Comparison of ENCODE assay signal across 24 cellular contexts in genomic region chr19:29323972-29324680, GRCh38.
"Had no signal": no experiment of that assay in that cellular context is flagged by ENCODE, and none has a peak within 500 bp of the region (broad histone marks: within the 10 kb centered on the region; RNA-seq: fewer than 3 reads in every experiment).

No MANE protein-coding gene starts in this region.

- H3K27me3 ChIP-seq: brain microvascular endothelial cell, dorsolateral prefrontal cortex, pancreas, transverse colon had no signal

- H3K4me1 Mint-ChIP-seq: activated B cell treated with CpG ODN at 0.5 μM for 24 hours; stimulated activated memory B cell treated with anti-CD40 and anti-IgM and Interleukin-4, amounts not matched to agents 10 μg/mL and 1 μg/mL and 100 μg/mL, for 72 hours had no signal

- DNase-seq: activated B cell treated with CpG ODN at 0.5 μM for 24 hours; activated CD4-positive, alpha-beta memory T cell treated with anti-CD3 and anti-CD28 coated beads for 36 hours; activated CD4-positive, alpha-beta T cell treated with anti-CD3 and anti-CD28 coated beads for 4 hours; activated gamma-delta T cell treated with Interleukin-2 at 50 U/mL for 16 hours; activated T-cell treated with anti-CD3 and anti-CD28 coated beads, Interleukin-2, amount 50 U/mL, for 1 hour; aorta; brain microvascular endothelial cell; caudate nucleus; dorsolateral prefrontal cortex; heart left ventricle; left cardiac atrium; lower lobe of right lung; naive thymus-derived CD4-positive, alpha-beta T cell; pancreas; stimulated activated CD4-positive, alpha-beta T cell treated with anti-CD3 and anti-CD28 coated beads, Interleukin-15, amount 100 ng/mL, for 24 hours; stomach; transverse colon had no signal

- H3K4me3 Mint-ChIP-seq: activated B cell treated with CpG ODN at 0.5 μM for 24 hours; activated CD4-positive, alpha-beta memory T cell treated with anti-CD3 and anti-CD28 coated beads for 36 hours; endodermal cell; naive thymus-derived CD4-positive, alpha-beta T cell; stimulated activated memory B cell treated with anti-CD40 and anti-IgM and Interleukin-4, amounts not matched to agents 10 μg/mL and 1 μg/mL and 100 μg/mL, for 72 hours; T-helper 1 cell treated with Interleukin-12 subunit alpha and Interleukin-12 subunit beta and Interleukin-4 antibody, amounts not matched to agents 30 μg/mL and 1 μg/mL, for 36 hours had no signal

- H3K36me3 ChIP-seq: brain microvascular endothelial cell, gastroesophageal sphincter, heart left ventricle, lower lobe of right lung, pancreas, stomach, transverse colon had no signal

- H3K27me3 Mint-ChIP-seq: activated B cell treated with CpG ODN at 0.5 μM for 24 hours had no signal

- H3K36me3 Mint-ChIP-seq: activated CD4-positive, alpha-beta memory T cell treated with anti-CD3 and anti-CD28 coated beads for 36 hours; stimulated activated memory B cell treated with anti-CD40 and anti-IgM and Interleukin-4, amounts not matched to agents 10 μg/mL and 1 μg/mL and 100 μg/mL, for 72 hours had no signal

- H3K4me2 ChIP-seq: smooth muscle cell had no signal

- H3K27ac ChIP-seq: brain microvascular endothelial cell, dorsolateral prefrontal cortex, gastroesophageal sphincter, heart left ventricle, lower lobe of right lung, pancreas, stomach, transverse colon had no signal

- H3K9me3 Mint-ChIP-seq: endodermal cell had no signal

- H3K9me3 ChIP-seq: gastroesophageal sphincter, lower lobe of right lung, pancreas, stomach, transverse colon had no signal

- H3K4me3 ChIP-seq: dorsolateral prefrontal cortex, gastroesophageal sphincter, heart left ventricle, lower lobe of right lung, pancreas, smooth muscle cell, stomach, transverse colon had no signal

- H3K4me1 ChIP-seq: gastroesophageal sphincter, heart left ventricle, lower lobe of right lung, pancreas, stomach, transverse colon had no signal

- ATAC-seq: activated naive CD4-positive, alpha-beta T cell treated with anti-CD3 and anti-CD28 coated beads, Interleukin-2, amount 50 U/mL, for 72 hours; gastroesophageal sphincter; heart left ventricle; left cardiac atrium; lower lobe of right lung; naive thymus-derived CD4-positive, alpha-beta T cell; pancreas; sciatic nerve; stimulated activated memory B cell treated with anti-CD40 and anti-IgM and Interleukin-4, amounts not matched to agents 10 μg/mL and 1 μg/mL and 100 μg/mL, for 72 hours had no signal

- H3K27ac Mint-ChIP-seq: activated B cell treated with CpG ODN at 0.5 μM for 24 hours; activated CD4-positive, alpha-beta memory T cell treated with anti-CD3 and anti-CD28 coated beads for 36 hours; activated naive CD4-positive, alpha-beta T cell treated with anti-CD3 and anti-CD28 coated beads, Interleukin-2, amount 50 U/mL, for 72 hours; endodermal cell; naive thymus-derived CD4-positive, alpha-beta T cell; stimulated activated memory B cell treated with anti-CD40 and anti-IgM and Interleukin-4, amounts not matched to agents 10 μg/mL and 1 μg/mL and 100 μg/mL, for 72 hours; T-helper 1 cell treated with Interleukin-12 subunit alpha and Interleukin-12 subunit beta and Interleukin-4 antibody, amounts not matched to agents 30 μg/mL and 1 μg/mL, for 36 hours had no signal
